Comparison of ENCODE assay signal across 21 cellular contexts in the genomic region with DNA sequence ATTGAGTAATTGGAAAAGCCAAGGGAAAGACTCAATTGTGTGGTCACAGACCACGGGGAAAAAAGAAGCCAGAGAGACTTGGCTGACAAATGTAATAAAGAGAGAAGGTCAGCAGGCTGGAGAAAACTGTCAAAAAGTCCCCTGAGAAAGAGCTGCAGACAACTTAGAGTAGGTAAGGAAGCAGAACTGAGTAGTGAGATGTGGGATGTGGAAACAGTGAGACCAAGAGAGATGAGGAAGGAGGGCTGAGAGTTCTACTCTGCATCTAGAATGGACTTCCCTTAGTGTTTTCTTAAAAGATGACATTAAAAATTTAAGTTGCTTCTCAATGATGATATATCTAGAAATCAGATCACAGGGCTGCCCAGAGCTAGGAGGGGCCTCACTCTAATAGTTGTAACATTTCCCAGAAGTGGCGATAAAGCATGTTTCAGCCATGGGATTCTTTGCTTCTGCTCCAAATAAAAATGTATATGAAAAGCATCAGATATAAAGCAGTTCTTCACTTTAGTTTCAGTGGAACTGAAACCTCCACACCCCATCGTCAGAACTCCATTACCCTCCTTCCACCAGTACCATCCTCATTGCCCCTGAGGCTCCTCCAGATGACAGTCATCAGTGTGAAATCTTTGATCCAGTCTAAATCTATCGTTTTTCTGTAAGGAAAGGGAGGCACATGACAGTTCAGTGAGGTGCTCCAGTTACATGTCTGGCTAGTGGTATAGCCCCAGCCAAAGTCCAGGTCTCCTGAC.
"Had no signal": no experiment of that assay in that cellular context is flagged by ENCODE, and none has a peak within 500 bp of the region (broad histone marks: within the 10 kb centered on the region; RNA-seq: fewer than 3 reads in every experiment).

No MANE protein-coding gene starts in this region.

- H3K27ac Mint-ChIP-seq: activated naive CD8-positive, alpha-beta T cell; effector memory CD8-positive, alpha-beta T cell; nephron progenitor cell had no signal

- ATAC-seq: effector memory CD8-positive, alpha-beta T cell had no signal

- H3K9me3 Mint-ChIP-seq: effector memory CD8-positive, alpha-beta T cell; immature natural killer cell; nephron progenitor cell had no signal

- H3K4me3 Mint-ChIP-seq: activated naive CD8-positive, alpha-beta T cell; effector memory CD8-positive, alpha-beta T cell; immature natural killer cell; nephron progenitor cell had no signal

- DNase-seq: activated CD4-positive, alpha-beta T cell treated with anti-CD3 and anti-CD28 coated beads for 1 hour; activated gamma-delta T cell; amniotic stem cell; dermis blood vessel endothelial cell; effector memory CD8-positive, alpha-beta T cell; esophagus squamous epithelium; immature natural killer cell; kidney glomerular epithelial cell; left ventricle myocardium inferior; mammary epithelial cell; midbrain; nephron progenitor cell; nucleus accumbens; posterior cingulate gyrus; sigmoid colon; stimulated activated CD4-positive, alpha-beta T cell treated with anti-CD3 and anti-CD28 coated beads, Interleukin-4, amount 100 ng/mL, for 4 hours; stimulated activated naive CD4-positive, alpha-beta T cell; substantia nigra; uterus; WERI-Rb-1 had no signal

- H3K27me3 Mint-ChIP-seq: activated naive CD8-positive, alpha-beta T cell; effector memory CD8-positive, alpha-beta T cell had no signal
